Comparison of ENCODE assay signal across 12 cellular contexts in the genomic region with DNA sequence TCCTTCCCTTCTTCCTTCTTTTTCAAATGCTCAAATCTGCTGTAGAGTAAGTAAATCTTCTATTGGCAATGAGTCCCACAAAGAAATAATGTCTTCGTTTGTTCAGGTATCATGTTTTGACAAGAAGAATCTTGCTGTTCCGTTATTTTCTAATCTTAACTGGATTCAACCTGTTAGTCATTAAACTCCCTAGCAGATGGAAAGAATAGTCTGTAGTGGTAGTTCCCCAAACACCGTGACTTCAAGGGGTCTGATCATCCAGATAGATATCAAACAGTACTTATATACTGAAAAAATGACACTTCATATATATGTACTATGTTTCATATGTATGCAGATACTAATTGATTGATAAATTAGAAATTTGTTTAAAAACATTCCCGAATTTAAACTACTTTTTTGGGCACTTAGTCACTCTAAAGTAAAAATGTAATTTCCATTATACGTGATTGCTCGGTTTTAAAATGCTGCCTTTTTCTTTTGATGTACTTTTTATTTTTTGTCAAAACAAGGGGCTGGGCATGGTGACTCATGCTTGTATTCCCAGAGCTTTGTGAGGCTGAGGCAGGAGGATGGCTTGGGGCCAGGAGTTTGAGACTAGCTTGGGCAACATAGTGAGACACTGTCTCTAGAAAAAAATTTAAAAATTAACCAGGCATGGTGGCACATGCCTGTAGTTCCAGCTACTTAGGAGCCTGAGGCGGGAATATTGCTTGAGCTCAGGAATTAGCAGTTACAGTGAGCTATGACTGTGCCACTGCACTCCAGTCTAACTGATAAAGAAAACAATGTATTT.
DNase-seq lines count a peak whose midpoint lies in the region; ATAC-seq, FAIRE-seq and TF ChIP-seq lines count a peak whose summit lies in the region.
"Had no signal": no experiment of that assay in that cellular context is flagged by ENCODE, and none has a peak within 500 bp of the region (broad histone marks: within the 10 kb centered on the region; RNA-seq: fewer than 3 reads in every experiment).

No MANE protein-coding gene starts in this region.

- no peak overlapping the region; the same call in 1 of the 2 replicates for H3K9ac ChIP-seq in SK-N-SH

- TF ChIP-seq POLR2A in GM12892 (IDR thresholded peaks at IDR 0.05; ENCODE audit: low read depth, low read length) = no peak

- POLR2A ChIA-PET in SK-N-SH (lab: Yijun Ruan, JAX) = no interaction called here

- no peaks in the 10 kb centered on the region for H3K36me3 ChIP-seq in SK-N-SH (replicated peaks in 1 of 2; ENCODE audit: control insufficient read depth in 1 of 2, insufficient read depth in 2 of 2, low read length in 1 of 2)
- H3K36me3 ChIP-seq: HAP-1 had no signal

- WGBS in SK-N-SH (ENCODE audit: low lambda C conversion rate) = 28% methylated on average over 7 of the region's 7 CpGs

- no peaks in the 10 kb centered on the region for H3K9me2 ChIP-seq in SK-N-SH

- peaks cover 51% of the 10 kb centered on the region for H3F3A ChIP-seq in SK-N-SH (replicated peaks; ENCODE audit: insufficient read depth)

- H3K79me2 ChIP-seq in SK-N-SH (ENCODE audit: insufficient read depth) = no peaks in the 10 kb centered on the region

- DNase-seq in GM04504 (ENCODE audit: low read depth) (peak; percentile 71), SK-N-SH (no peak), foreskin fibroblast (peak; percentile 92 to 94), retinal pigment epithelial cell (ENCODE audit: low read depth) (peak; percentile 91), GM12892 (ENCODE audit: insufficient read length) (no peak), NCI-H748 (lab: John Stamatoyannopoulos, UW; ENCODE audit: unreplicated experiment) (no peak), SIG-M5 (lab: John Stamatoyannopoulos, UW) (no peak)
- DNase-seq: NCI-H1092; stimulated activated CD4-positive, alpha-beta T cell treated with anti-CD3 and anti-CD28 coated beads, Interleukin-4, amount 100 ng/mL, for 1 hour; T-helper 17 cell had no signal

- FAIRE-seq in GM12892 (lab: Jason Lieb, UNC) = no peak

- peak overlapping the region; percentile 39; the same call in 1 of the 2 replicates for H2AFZ ChIP-seq in SK-N-SH (ENCODE audit: low read depth)

- peak in 1 of 2 experiments; percentile 56; a peak in 1 of 4 replicates for TF ChIP-seq EP300 in SK-N-SH (IDR thresholded peaks at IDR 0.05; ENCODE audit: borderline replicate concordance in 1 of 2, low read depth in 1 of 2, low read length in 1 of 2)

- TF ChIP-seq CTCF in SK-N-SH (IDR thresholded peaks at IDR 0.05) (no peak), foreskin fibroblast (IDR thresholded peaks at IDR 0.05; ENCODE audit: low read depth, low read length) (no peak), retinal pigment epithelial cell (conservative IDR thresholded peaks at IDR 0.05; ENCODE audit: low read depth, low read length) (no peak)

- H4K20me1 ChIP-seq in SK-N-SH (ENCODE audit: insufficient read depth) = no peaks in the 10 kb centered on the region

- H3K27ac ChIP-seq in SK-N-SH (ENCODE audit: low read depth in 2 of 2, low read length in 1 of 2) = peak overlapping the region; percentile 80 to 82

- H3K4me3 ChIP-seq in SK-N-SH (ENCODE audit: low read depth in 2 of 2, low read length in 1 of 2) = no peak overlapping the region
- H3K4me3 ChIP-seq in foreskin fibroblast (ENCODE audit: low read depth in 1 of 2, low read length in 2 of 2) = no peak overlapping the region
- H3K4me3 ChIP-seq in retinal pigment epithelial cell (ENCODE audit: low read length) = no peak overlapping the region
- H3K4me3 ChIP-seq: HAP-1 had no signal

- peak overlapping the region; percentile 45; the same call in 1 of the 2 replicates for H3K4me2 ChIP-seq in SK-N-SH

- ATAC-seq in GM21528 (IDR thresholded peaks at IDR 0.05; ENCODE audit: low FRiP score, unreplicated experiment) = no peak
- ATAC-seq: T-helper 17 cell had no signal

- CTCF ChIA-PET in SK-N-SH (lab: Yijun Ruan, JAX) = no interaction called here

- peaks cover 5% of the 10 kb centered on the region; the same call in 1 of the 2 replicates for H3K9me3 ChIP-seq in SK-N-SH
- H3K9me3 ChIP-seq: HAP-1 had no signal

- H3K27me3 ChIP-seq in SK-N-SH (ENCODE audit: insufficient read depth) = no peaks in the 10 kb centered on the region

- peaks cover 4 to 59% of the 10 kb centered on the region in 2 experiments; a peak in 2 of 4 replicates for H3K4me1 ChIP-seq in SK-N-SH (ENCODE audit: control insufficient read depth in 1 of 2, insufficient read depth in 2 of 2, low read depth in 1 of 2, low read length in 1 of 2)
- H3K4me1 ChIP-seq: HAP-1 had no signal

- no peak for TF ChIP-seq RAD21 in SK-N-SH (IDR thresholded peaks at IDR 0.05; ENCODE audit: low read length)

TF ChIP-seq in SK-N-SH, 30 proteins besides CTCF, POLR2A, EP300 and RAD21 (continues in another document):
- no peak for TF ChIP-seq GABPA (IDR thresholded peaks at IDR 0.05; ENCODE audit: low read depth)
- TF ChIP-seq TAF1 (IDR thresholded peaks at IDR 0.05; ENCODE audit: borderline replicate concordance, low read depth, low read length) = no peak
- TF ChIP-seq, protein P1, sequence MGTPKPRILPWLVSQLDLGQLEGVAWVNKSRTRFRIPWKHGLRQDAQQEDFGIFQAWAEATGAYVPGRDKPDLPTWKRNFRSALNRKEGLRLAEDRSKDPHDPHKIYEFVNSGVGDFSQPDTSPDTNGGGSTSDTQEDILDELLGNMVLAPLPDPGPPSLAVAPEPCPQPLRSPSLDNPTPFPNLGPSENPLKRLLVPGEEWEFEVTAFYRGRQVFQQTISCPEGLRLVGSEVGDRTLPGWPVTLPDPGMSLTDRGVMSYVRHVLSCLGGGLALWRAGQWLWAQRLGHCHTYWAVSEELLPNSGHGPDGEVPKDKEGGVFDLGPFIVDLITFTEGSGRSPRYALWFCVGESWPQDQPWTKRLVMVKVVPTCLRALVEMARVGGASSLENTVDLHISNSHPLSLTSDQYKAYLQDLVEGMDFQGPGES (IDR thresholded peaks at IDR 0.05; ENCODE audit: low read depth, low read length) = no peak
- TF ChIP-seq MEF2A (IDR thresholded peaks at IDR 0.05; ENCODE audit: borderline replicate concordance, low read depth) = no peak; the same call in 1 of the 2 replicates
- TF ChIP-seq TCF12 (IDR thresholded peaks at IDR 0.05) = peak; percentile 50
- TF ChIP-seq SIN3A (IDR thresholded peaks at IDR 0.05; ENCODE audit: borderline replicate concordance, low read depth, low read length) = no peak
- TF ChIP-seq POLR2AphosphoS5 (IDR thresholded peaks at IDR 0.05; ENCODE audit: low read depth, low read length) = no peak
- TF ChIP-seq, protein P2, sequence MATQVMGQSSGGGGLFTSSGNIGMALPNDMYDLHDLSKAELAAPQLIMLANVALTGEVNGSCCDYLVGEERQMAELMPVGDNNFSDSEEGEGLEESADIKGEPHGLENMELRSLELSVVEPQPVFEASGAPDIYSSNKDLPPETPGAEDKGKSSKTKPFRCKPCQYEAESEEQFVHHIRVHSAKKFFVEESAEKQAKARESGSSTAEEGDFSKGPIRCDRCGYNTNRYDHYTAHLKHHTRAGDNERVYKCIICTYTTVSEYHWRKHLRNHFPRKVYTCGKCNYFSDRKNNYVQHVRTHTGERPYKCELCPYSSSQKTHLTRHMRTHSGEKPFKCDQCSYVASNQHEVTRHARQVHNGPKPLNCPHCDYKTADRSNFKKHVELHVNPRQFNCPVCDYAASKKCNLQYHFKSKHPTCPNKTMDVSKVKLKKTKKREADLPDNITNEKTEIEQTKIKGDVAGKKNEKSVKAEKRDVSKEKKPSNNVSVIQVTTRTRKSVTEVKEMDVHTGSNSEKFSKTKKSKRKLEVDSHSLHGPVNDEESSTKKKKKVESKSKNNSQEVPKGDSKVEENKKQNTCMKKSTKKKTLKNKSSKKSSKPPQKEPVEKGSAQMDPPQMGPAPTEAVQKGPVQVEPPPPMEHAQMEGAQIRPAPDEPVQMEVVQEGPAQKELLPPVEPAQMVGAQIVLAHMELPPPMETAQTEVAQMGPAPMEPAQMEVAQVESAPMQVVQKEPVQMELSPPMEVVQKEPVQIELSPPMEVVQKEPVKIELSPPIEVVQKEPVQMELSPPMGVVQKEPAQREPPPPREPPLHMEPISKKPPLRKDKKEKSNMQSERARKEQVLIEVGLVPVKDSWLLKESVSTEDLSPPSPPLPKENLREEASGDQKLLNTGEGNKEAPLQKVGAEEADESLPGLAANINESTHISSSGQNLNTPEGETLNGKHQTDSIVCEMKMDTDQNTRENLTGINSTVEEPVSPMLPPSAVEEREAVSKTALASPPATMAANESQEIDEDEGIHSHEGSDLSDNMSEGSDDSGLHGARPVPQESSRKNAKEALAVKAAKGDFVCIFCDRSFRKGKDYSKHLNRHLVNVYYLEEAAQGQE (IDR thresholded peaks at IDR 0.05; ENCODE audit: low read depth, low read length) = no peak
- TF ChIP-seq NRF1 (IDR thresholded peaks at IDR 0.05; ENCODE audit: low read depth, low read length) = no peak
- TF ChIP-seq JUND (IDR thresholded peaks at IDR 0.05) = peak; percentile 85
- no peak for TF ChIP-seq FOXM1 (IDR thresholded peaks at IDR 0.05; ENCODE audit: low read depth)
- TF ChIP-seq MXI1 (IDR thresholded peaks at IDR 0.05; ENCODE audit: low read depth, low read length) = no peak
- TF ChIP-seq, protein P3, sequence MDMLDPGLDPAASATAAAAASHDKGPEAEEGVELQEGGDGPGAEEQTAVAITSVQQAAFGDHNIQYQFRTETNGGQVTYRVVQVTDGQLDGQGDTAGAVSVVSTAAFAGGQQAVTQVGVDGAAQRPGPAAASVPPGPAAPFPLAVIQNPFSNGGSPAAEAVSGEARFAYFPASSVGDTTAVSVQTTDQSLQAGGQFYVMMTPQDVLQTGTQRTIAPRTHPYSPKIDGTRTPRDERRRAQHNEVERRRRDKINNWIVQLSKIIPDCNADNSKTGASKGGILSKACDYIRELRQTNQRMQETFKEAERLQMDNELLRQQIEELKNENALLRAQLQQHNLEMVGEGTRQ (IDR thresholded peaks at IDR 0.05; ENCODE audit: borderline replicate concordance, low read depth, low read length) = no peak
- TF ChIP-seq GATA2 (CRISPR knock-in tag; IDR thresholded peaks at IDR 0.05) = no peak
- TF ChIP-seq, protein P4, sequence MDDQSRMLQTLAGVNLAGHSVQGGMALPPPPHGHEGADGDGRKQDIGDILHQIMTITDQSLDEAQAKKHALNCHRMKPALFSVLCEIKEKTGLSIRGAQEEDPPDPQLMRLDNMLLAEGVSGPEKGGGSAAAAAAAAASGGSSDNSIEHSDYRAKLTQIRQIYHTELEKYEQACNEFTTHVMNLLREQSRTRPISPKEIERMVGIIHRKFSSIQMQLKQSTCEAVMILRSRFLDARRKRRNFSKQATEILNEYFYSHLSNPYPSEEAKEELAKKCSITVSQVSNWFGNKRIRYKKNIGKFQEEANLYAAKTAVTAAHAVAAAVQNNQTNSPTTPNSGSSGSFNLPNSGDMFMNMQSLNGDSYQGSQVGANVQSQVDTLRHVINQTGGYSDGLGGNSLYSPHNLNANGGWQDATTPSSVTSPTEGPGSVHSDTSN (IDR thresholded peaks at IDR 0.05) = no peak; the same call in 1 of the 2 replicates

Comparison
In these comparisons a context has a peak if more than half of its experiments do, and no peak if none do; other contexts are left out.
1. DNase-seq: peak in GM04504 (single experiment), foreskin fibroblast (2 of 2) and retinal pigment epithelial cell (single experiment); none in SK-N-SH (single experiment), GM12892 (single experiment), NCI-H748 (single experiment) and SIG-M5 (single experiment).